1 cellular context compared by ENCODE assay signal in genomic region chr2:113197347-113198047, GRCh38.
TF ChIP-seq lines count a peak whose summit lies in the region.

No MANE protein-coding gene starts in this region.

TF ChIP-seq in IMR-90, 13 proteins besides CTCF, POLR2A, EP300 and RAD21 (continued from another document):
- TF ChIP-seq USF2 (IDR thresholded peaks at IDR 0.05; ENCODE audit: low read depth, low read length) (no peak), RFX5 (IDR thresholded peaks at IDR 0.05; ENCODE audit: low read depth, low read length) (no peak), CEBPB (IDR thresholded peaks at IDR 0.05; ENCODE audit: low read depth, low read length) (no peak), NFE2L2 (IDR thresholded peaks at IDR 0.05; ENCODE audit: low read depth, low read length) (no peak), CHD1 (IDR thresholded peaks at IDR 0.05; ENCODE audit: low read depth, low read length) (no peak), MAZ (IDR thresholded peaks at IDR 0.05; ENCODE audit: borderline replicate concordance, low read depth, low read length) (no peak), RCOR1 (IDR thresholded peaks at IDR 0.05; ENCODE audit: insufficient replicate concordance, low read length) (no peak), FOS (IDR thresholded peaks at IDR 0.05; ENCODE audit: low read depth, low read length) (no peak)
- TF ChIP-seq, protein P1, sequence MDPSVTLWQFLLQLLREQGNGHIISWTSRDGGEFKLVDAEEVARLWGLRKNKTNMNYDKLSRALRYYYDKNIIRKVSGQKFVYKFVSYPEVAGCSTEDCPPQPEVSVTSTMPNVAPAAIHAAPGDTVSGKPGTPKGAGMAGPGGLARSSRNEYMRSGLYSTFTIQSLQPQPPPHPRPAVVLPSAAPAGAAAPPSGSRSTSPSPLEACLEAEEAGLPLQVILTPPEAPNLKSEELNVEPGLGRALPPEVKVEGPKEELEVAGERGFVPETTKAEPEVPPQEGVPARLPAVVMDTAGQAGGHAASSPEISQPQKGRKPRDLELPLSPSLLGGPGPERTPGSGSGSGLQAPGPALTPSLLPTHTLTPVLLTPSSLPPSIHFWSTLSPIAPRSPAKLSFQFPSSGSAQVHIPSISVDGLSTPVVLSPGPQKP (IDR thresholded peaks at IDR 0.05; ENCODE audit: borderline replicate concordance, low read depth, low read length), result no peak
